In the genomic region with DNA sequence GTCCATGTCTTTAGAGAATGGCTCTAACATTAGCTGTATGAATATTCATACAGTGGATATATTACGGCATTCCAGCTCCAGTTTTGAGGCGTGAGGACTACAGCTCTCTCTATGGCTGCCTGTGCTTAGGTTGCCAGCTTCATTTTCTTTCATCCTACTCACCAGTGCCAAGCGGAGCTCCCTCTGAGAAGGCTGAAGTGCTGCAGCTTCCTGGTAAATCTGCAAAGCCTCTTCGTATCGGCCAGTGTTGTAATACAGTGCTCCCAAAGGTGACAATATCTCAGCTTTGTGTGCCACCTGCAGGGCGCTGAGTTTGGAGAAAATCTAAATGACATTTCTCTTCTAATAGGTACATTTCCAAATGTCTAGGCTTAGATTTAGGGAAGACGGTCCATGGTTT, we compare ENCODE assay signal across 15 cellular contexts. TPM values are rescaled to one million over a fixed set of nuclear protein-coding genes. Genes with fewer than 3 reads are reported as not detected.
DNase-seq lines count a peak whose midpoint lies in the region; ATAC-seq and TF ChIP-seq lines count a peak whose summit lies in the region.
"Had no signal": no experiment of that assay in that cellular context is flagged by ENCODE, and none has a peak within 500 bp of the region (broad histone marks: within the 10 kb centered on the region; RNA-seq: fewer than 3 reads in every experiment).

No MANE protein-coding gene starts in this region.

- H3K27me3 Mint-ChIP-seq in Calu3 (ENCODE audit: unreplicated experiment) = peaks cover 12% of the 10 kb centered on the region
- H3K27me3 Mint-ChIP-seq in effector memory CD8-positive, alpha-beta T cell = peaks cover 21 to 27% of the 10 kb centered on the region in 2 donors

- in situ Hi-C loops in KBM-7 (cut with MboI; ENCODE audit: low pct_unique_long_range_greater_than_20kb, low sequenced_read_pairs) = no loop called here

- TF ChIP-seq CTCF in Calu3 (IDR thresholded peaks at IDR 0.05; ENCODE audit: unreplicated experiment) (peak; percentile 38), SU-DHL-6 (IDR thresholded peaks at IDR 0.05; ENCODE audit: insufficient read depth, low read length, poor library complexity, severe bottlenecking) (peak; percentile 13), lower lobe of right lung (IDR thresholded peaks at IDR 0.05) (no peak), right atrium auricular region (IDR thresholded peaks at IDR 0.05) (no peak)

- no TSS peak for BruUV-seq in Calu3 (replicated peaks; lab: Mats Ljungman, UMichigan)

- H3K9ac ChIP-seq in SU-DHL-6 (ENCODE audit: low read length) = no peak overlapping the region

- H3K9me2 ChIP-seq in SU-DHL-6 (replicated peaks; ENCODE audit: insufficient read depth, low read length) = no peaks in the 10 kb centered on the region

- no peaks in the 10 kb centered on the region for H3F3A ChIP-seq in SU-DHL-6 (ENCODE audit: insufficient read depth)

- H3K9me3 Mint-ChIP-seq in Calu3 (ENCODE audit: low read depth, unreplicated experiment) = no peaks in the 10 kb centered on the region
- no peaks in the 10 kb centered on the region for H3K9me3 Mint-ChIP-seq in effector memory CD8-positive, alpha-beta T cell
- H3K9me3 Mint-ChIP-seq: activated T-helper 2 cell treated with anti-CD3 and anti-CD28 coated beads, Interferon-gamma antibody, Interleukin-2, Interleukin-4, amounts not matched to agents 10 μg/mL and 5 μg/mL and 100 μg/mL, durations not matched to agents 14 hours and 24 hours and 36 hours had no signal

- H3K36me3 ChIP-seq in SU-DHL-6 (ENCODE audit: low read length) (no peaks in the 10 kb centered on the region), lower lobe of right lung (peaks cover 3% of the 10 kb centered on the region), right atrium auricular region (peaks cover 50% of the 10 kb centered on the region)

- intact Hi-C loops in Calu3 (cut with micrococcal nuclease; ENCODE audit: unreplicated experiment) = loop anchor here (1.0 to 5.0 kb wide), 4 partner anchors 136 to 1290 kb away; a partner anchor contains a TSS
- intact Hi-C loops in lower lobe of right lung (cut with DNase I) = no loop called here

- H4K20me1 ChIP-seq in SU-DHL-6 (ENCODE audit: low read depth, low read length) = no peaks in the 10 kb centered on the region

- H3K36me3 Mint-ChIP-seq in Calu3 (ENCODE audit: insufficient read depth, unreplicated experiment) = no peaks in the 10 kb centered on the region
- H3K36me3 Mint-ChIP-seq in effector memory CD8-positive, alpha-beta T cell (ENCODE audit: insufficient read depth) = no peaks in the 10 kb centered on the region

- H3K9me3 ChIP-seq in SU-DHL-6 (ENCODE audit: insufficient read depth, low read length) (no peaks in the 10 kb centered on the region), lower lobe of right lung (no peaks in the 10 kb centered on the region), right atrium auricular region (no peaks in the 10 kb centered on the region)
- H3K9me3 ChIP-seq: esophagus muscularis mucosa, sigmoid colon, SJCRH30 had no signal

- H3K4me1 ChIP-seq in lower lobe of right lung (no peaks in the 10 kb centered on the region), right atrium auricular region (no peaks in the 10 kb centered on the region)
- H3K4me1 ChIP-seq: esophagus muscularis mucosa, sigmoid colon had no signal

- H3K27ac ChIP-seq in SU-DHL-6 (ENCODE audit: low read depth, low read length) = no peak overlapping the region
- no peak overlapping the region for H3K27ac ChIP-seq in lower lobe of right lung
- no peak overlapping the region for H3K27ac ChIP-seq in right atrium auricular region
- H3K27ac ChIP-seq: esophagus muscularis mucosa, sigmoid colon, SJCRH30 had no signal

- no peak overlapping the region for H3K27ac Mint-ChIP-seq in Calu3 (ENCODE audit: unreplicated experiment)
- no peak overlapping the region for H3K27ac Mint-ChIP-seq in effector memory CD8-positive, alpha-beta T cell
- H3K27ac Mint-ChIP-seq: activated CD4-positive, alpha-beta T cell treated with anti-CD3 and anti-CD28 coated beads for 36 hours; activated T-helper 2 cell treated with anti-CD3 and anti-CD28 coated beads, Interferon-gamma antibody, Interleukin-2, Interleukin-4, amounts not matched to agents 10 μg/mL and 5 μg/mL and 100 μg/mL, durations not matched to agents 14 hours and 24 hours and 36 hours had no signal

- H2AFZ ChIP-seq in SU-DHL-6 (ENCODE audit: low read depth, low read length, severe bottlenecking) = no peak overlapping the region

- CTCF ChIA-PET in Calu3 (lab: Charles Lee) = interaction anchor here (0.6 to 1.0 kb wide), 9 partner anchors 10 to 444 kb away, joined by 3 to 6 read pairs (median 3); a partner anchor contains a TSS

- H3K4me2 ChIP-seq in SU-DHL-6 (ENCODE audit: low read depth, low read length, poor library complexity, severe bottlenecking) = no peak overlapping the region

- H3K4me1 Mint-ChIP-seq in Calu3 (ENCODE audit: low read depth, unreplicated experiment) = no peaks in the 10 kb centered on the region
- H3K4me1 Mint-ChIP-seq in effector memory CD8-positive, alpha-beta T cell (ENCODE audit: low read depth in 2 of 2) = no peaks in the 10 kb centered on the region
- H3K4me1 Mint-ChIP-seq: activated CD4-positive, alpha-beta T cell treated with anti-CD3 and anti-CD28 coated beads for 36 hours had no signal

- H3K27me3 ChIP-seq in SU-DHL-6 (ENCODE audit: low read length) = no peaks in the 10 kb centered on the region
- no peaks in the 10 kb centered on the region for H3K27me3 ChIP-seq in lower lobe of right lung (ENCODE audit: low read depth)
- H3K27me3 ChIP-seq in right atrium auricular region = no peaks in the 10 kb centered on the region
- H3K27me3 ChIP-seq: esophagus muscularis mucosa, sigmoid colon, SJCRH30 had no signal

- no peaks in the 10 kb centered on the region for H3K79me2 ChIP-seq in SU-DHL-6 (ENCODE audit: insufficient read depth, low read length)

- no peak overlapping the region for H3K4me3 Mint-ChIP-seq in Calu3 (ENCODE audit: low read depth, unreplicated experiment)
- H3K4me3 Mint-ChIP-seq in effector memory CD8-positive, alpha-beta T cell = no peak overlapping the region
- H3K4me3 Mint-ChIP-seq: activated CD4-positive, alpha-beta T cell treated with anti-CD3 and anti-CD28 coated beads for 36 hours had no signal

- H3K4me3 ChIP-seq in SU-DHL-6 (ENCODE audit: insufficient read depth, low read length, poor library complexity, severe bottlenecking) = no peak overlapping the region
- H3K4me3 ChIP-seq in lower lobe of right lung = no peak overlapping the region
- H3K4me3 ChIP-seq in right atrium auricular region = no peak overlapping the region
- H3K4me3 ChIP-seq: esophagus muscularis mucosa, sigmoid colon, SJCRH30 had no signal

- ATAC-seq in lower lobe of right lung = peak; percentile 53 to 66
- no peak for ATAC-seq in effector memory CD8-positive, alpha-beta T cell (replicated peaks)
- ATAC-seq: activated CD4-positive, alpha-beta T cell treated with anti-CD3 and anti-CD28 coated beads for 36 hours had no signal

- peak; percentile 49 for DNase-seq in Calu3
- peak; percentile 7 for DNase-seq in KBM-7
- no peak for DNase-seq in lower lobe of right lung
- no peak for DNase-seq in effector memory CD8-positive, alpha-beta T cell
- no peak for DNase-seq in right atrium auricular region (ENCODE audit: low spot score)
- DNase-seq in stimulated activated naive CD4-positive, alpha-beta T cell treated with Interleukin-2 at 50 U/mL for 16 hours (lab: John Stamatoyannopoulos, UW) = no peak
- no peak for DNase-seq in NCI-H345 treated with DMSO at 0.1 percent for 48 hours (lab: John Stamatoyannopoulos, UW; ENCODE audit: unreplicated experiment)
- DNase-seq: activated CD4-positive, alpha-beta T cell treated with anti-CD3 and anti-CD28 coated beads for 36 hours; NCI-H2171; sigmoid colon; SJCRH30 had no signal

RNA-seq across cellular contexts. Expression of a gene that starts 19.8 kb away (rescaled TPM):
- total RNA-seq in Calu3 (2022) (not detected in 2 replicates), lower lobe of right lung (3.2 TPM), right atrium auricular region (under 1 TPM in 1 of 2 donors, not detected in 1; 0.19 TPM)
- total RNA-seq: activated CD4-positive, alpha-beta T cell treated with anti-CD3 and anti-CD28 coated beads for 36 hours; activated T-helper 2 cell treated with anti-CD3 and anti-CD28 coated beads, Interferon-gamma antibody, Interleukin-2, Interleukin-4, amounts not matched to agents 10 μg/mL and 5 μg/mL and 100 μg/mL, durations not matched to agents 14 hours and 24 hours and 36 hours; HT1080 had no signal

Comparison
In these comparisons a context has a peak if more than half of its experiments do, and no peak if none do; other contexts are left out.
1. DNase-seq: peak in Calu3 (single experiment) and KBM-7 (single experiment); none in lower lobe of right lung (single experiment), effector memory CD8-positive, alpha-beta T cell (0 of 3), right atrium auricular region (single experiment), stimulated activated naive CD4-positive, alpha-beta T cell treated with Interleukin-2 at 50 U/mL for 16 hours (single experiment) and NCI-H345 treated with DMSO at 0.1 percent for 48 hours (single experiment).
2. CTCF ChIP-seq: peak in Calu3 (single experiment) and SU-DHL-6 (single experiment); none in lower lobe of right lung (single experiment) and right atrium auricular region (0 of 2).